Comparison of ENCODE assay signal across 10 cellular contexts in genomic region chr12:130162771-130163460, GRCh38. TPM values are rescaled to one million over a fixed set of nuclear protein-coding genes. Genes with fewer than 3 reads are reported as not detected.
DNase-seq lines count a peak whose midpoint lies in the region; ATAC-seq and TF ChIP-seq lines count a peak whose summit lies in the region.
"Had no signal": no experiment of that assay in that cellular context is flagged by ENCODE, and none has a peak within 500 bp of the region (broad histone marks: within the 10 kb centered on the region; RNA-seq: fewer than 3 reads in every experiment).

No MANE protein-coding gene starts in this region.

- DNase-seq in SK-N-SH (peak; percentile 55), lower leg skin (ENCODE audit: low spot score in 2 of 2) (peak in 1 of 2 donors; percentile 87), spleen (no peak), NCI-H2029 treated with DMSO at 0.1 percent for 48 hours (lab: John Stamatoyannopoulos, UW) (no peak), NCI-H2171 (lab: John Stamatoyannopoulos, UW) (no peak)
- no peak for DNase-seq in activated naive CD8-positive, alpha-beta T cell treated with anti-CD3 and anti-CD28 coated beads for 36 hours
- DNase-seq: hippocampal formation had no signal

- H3K27ac ChIP-seq in SK-N-SH (ENCODE audit: low read depth in 2 of 2, low read length in 1 of 2) = no peak overlapping the region
- no peak overlapping the region for H3K27ac ChIP-seq in spleen
- H3K27ac ChIP-seq: right lobe of liver had no signal

- ATAC-seq in SK-N-SH treated with all-trans-retinoic acid at 6 μM for 48 hours (no peak), GM19452 (IDR thresholded peaks at IDR 0.05; ENCODE audit: unreplicated experiment) (no peak)

- peaks cover 54% of the 10 kb centered on the region for H3K27me3 Mint-ChIP-seq in activated naive CD8-positive, alpha-beta T cell treated with anti-CD3 and anti-CD28 coated beads for 36 hours

- H3K9me3 ChIP-seq in SK-N-SH (no peaks in the 10 kb centered on the region), spleen (no peaks in the 10 kb centered on the region)
- H3K9me3 ChIP-seq: right lobe of liver had no signal

- H3K4me1 ChIP-seq in SK-N-SH (ENCODE audit: control insufficient read depth in 1 of 2, insufficient read depth in 2 of 2, low read depth in 1 of 2, low read length in 1 of 2) = no peaks in the 10 kb centered on the region
- peaks cover 0 to 28% (median 13%) of the 10 kb centered on the region in 6 donors for H3K4me1 ChIP-seq in spleen

- TF ChIP-seq CTCF in SK-N-SH (IDR thresholded peaks at IDR 0.05) (no peak), lower leg skin (IDR thresholded peaks at IDR 0.05) (no peak), spleen (IDR thresholded peaks at IDR 0.05 in 8 of 11, conservative IDR thresholded peaks at IDR 0.05 in 3 of 11) (no peak)

- no peak for TF ChIP-seq RAD21 in SK-N-SH (IDR thresholded peaks at IDR 0.05; ENCODE audit: low read length)

- no peak overlapping the region for H3K27ac Mint-ChIP-seq in activated naive CD8-positive, alpha-beta T cell treated with anti-CD3 and anti-CD28 coated beads for 36 hours

- H3K9me2 ChIP-seq in SK-N-SH = no peaks in the 10 kb centered on the region

- POLR2A ChIA-PET in SK-N-SH (lab: Yijun Ruan, JAX) = no interaction called here

- peak overlapping the region; percentile 22 for H3K4me3 Mint-ChIP-seq in activated naive CD8-positive, alpha-beta T cell treated with anti-CD3 and anti-CD28 coated beads for 36 hours

- no peaks in the 10 kb centered on the region for H3F3A ChIP-seq in SK-N-SH (replicated peaks; ENCODE audit: insufficient read depth)

- intact Hi-C loops in lower leg skin (cut with DNase I; ENCODE audit: low total_unique reads) = no loop called here
- intact Hi-C loops in spleen (cut with DNase I; ENCODE audit: low total_unique reads) = no loop called here

- no peak overlapping the region for H3K9ac ChIP-seq in SK-N-SH

- no peak overlapping the region for H2AFZ ChIP-seq in SK-N-SH (ENCODE audit: low read depth)

- H4K20me1 ChIP-seq in SK-N-SH (ENCODE audit: insufficient read depth) = no peaks in the 10 kb centered on the region

- H3K4me3 ChIP-seq in SK-N-SH (ENCODE audit: low read depth in 2 of 2, low read length in 1 of 2) (no peak overlapping the region), lower leg skin (ENCODE audit: low read depth, poor library complexity, severe bottlenecking) (peak overlapping the region; percentile 33), spleen (peak overlapping the region in 7 of 8 donors; percentile 13 to 52 (median 28))

- no peaks in the 10 kb centered on the region for H3K79me2 ChIP-seq in SK-N-SH (ENCODE audit: insufficient read depth)

- TF ChIP-seq EP300 in SK-N-SH (IDR thresholded peaks at IDR 0.05; ENCODE audit: borderline replicate concordance in 1 of 2, low read depth in 1 of 2, low read length in 1 of 2) = no peak

- CTCF ChIA-PET in SK-N-SH (lab: Yijun Ruan, JAX) = interaction anchor here (0.6 kb wide), 1 partner anchor 33 kb away, joined by 3 read pairs; no protein-coding TSS in a partner anchor

- WGBS in SK-N-SH (ENCODE audit: low lambda C conversion rate) = 35% methylated on average over 11 of the region's 73 CpGs
- 0 to 7% methylated on average over 4 to 28 of the region's 73 CpGs for WGBS in lower leg skin, 2 donors
- WGBS in spleen, 5 donors = 3 to 17% (median 7%) methylated on average over 32 to 73 of the region's 73 CpGs

- H3K36me3 ChIP-seq in SK-N-SH (replicated peaks in 1 of 2; ENCODE audit: control insufficient read depth in 1 of 2, insufficient read depth in 2 of 2, low read length in 1 of 2) = no peaks in the 10 kb centered on the region
- no peaks in the 10 kb centered on the region for H3K36me3 ChIP-seq in spleen
- H3K36me3 ChIP-seq: right lobe of liver had no signal

- H3K4me1 Mint-ChIP-seq in activated naive CD8-positive, alpha-beta T cell treated with anti-CD3 and anti-CD28 coated beads for 36 hours = no peaks in the 10 kb centered on the region

- H3K9me3 Mint-ChIP-seq in activated naive CD8-positive, alpha-beta T cell treated with anti-CD3 and anti-CD28 coated beads for 36 hours = no peaks in the 10 kb centered on the region

- no peak overlapping the region for H3K4me2 ChIP-seq in SK-N-SH

- H3K36me3 Mint-ChIP-seq in activated naive CD8-positive, alpha-beta T cell treated with anti-CD3 and anti-CD28 coated beads for 36 hours = no peaks in the 10 kb centered on the region

- H3K27me3 ChIP-seq in SK-N-SH (ENCODE audit: insufficient read depth) (no peaks in the 10 kb centered on the region), spleen (replicated peaks in 1 of 7) (peaks cover 6 to 98% (median 62%) of the 10 kb centered on the region in 7 donors)

- no peak for TF ChIP-seq POLR2A in lower leg skin (IDR thresholded peaks at IDR 0.05)
- no peak for TF ChIP-seq POLR2A in spleen (IDR thresholded peaks at IDR 0.05)

TF ChIP-seq in SK-N-SH, 30 proteins besides CTCF, POLR2A, EP300 and RAD21 (continues in another document):
- no peak for TF ChIP-seq USF1 (IDR thresholded peaks at IDR 0.05; ENCODE audit: borderline replicate concordance, low read depth)
- TF ChIP-seq GATA2 (CRISPR knock-in tag; IDR thresholded peaks at IDR 0.05) = no peak
- no peak for TF ChIP-seq RFX5 (IDR thresholded peaks at IDR 0.05; ENCODE audit: low read length)
- no peak for TF ChIP-seq ELF1 (IDR thresholded peaks at IDR 0.05)
- TF ChIP-seq SIN3A (IDR thresholded peaks at IDR 0.05; ENCODE audit: borderline replicate concordance, low read depth, low read length) = no peak
- TF ChIP-seq NRF1 (IDR thresholded peaks at IDR 0.05; ENCODE audit: low read depth, low read length) = no peak
- no peak for TF ChIP-seq JUND (IDR thresholded peaks at IDR 0.05)

TF ChIP-seq in SK-N-SH treated with all-trans-retinoic acid at 6 μM for 48 hours, 23 proteins besides CTCF, POLR2A, EP300 and RAD21:
- no peak for TF ChIP-seq ESRRG (CRISPR knock-in tag; IDR thresholded peaks at IDR 0.05)

RNA-seq across cellular contexts. Expression of gene FZD10, which starts 0.7 kb away (rescaled TPM):
- polyA plus RNA-seq in SK-N-SH (2012; rRNA removed) (not detected in 2 replicates), spleen (under 1 TPM in 2 of 3 donors, not detected in 1; 0.02 to 0.06 TPM)
- not detected in 2 replicates for polyA plus RNA-seq in SK-N-SH (2012; cell fraction: cytosol; rRNA removed)
- polyA plus RNA-seq in SK-N-SH (2012; cell fraction: nucleus; rRNA removed) = not detected in 2 replicates
- not detected for total RNA-seq in activated naive CD8-positive, alpha-beta T cell treated with anti-CD3 and anti-CD28 coated beads for 36 hours
- total RNA-seq in lower leg skin (10 to 100 TPM; 11.0 to 33.2 (median 19.3) TPM), spleen (under 1 TPM in 3 of 7 donors, not detected in 4; 0.11 to 0.20 (median 0.18) TPM)
- total RNA-seq: right lobe of liver had no signal

Comparison
In these comparisons a context has a peak if more than half of its experiments do, and no peak if none do; other contexts are left out.
1. H3K4me3 ChIP-seq: peak in lower leg skin (single experiment) and spleen (7 of 8); none in SK-N-SH (0 of 2).
2. RNA of gene FZD10, which starts 0.7 kb away (total RNA-seq): 11.0 to 33.2 TPM in lower leg skin; 0.11 to 0.20 TPM in spleen and not detected in activated naive CD8-positive, alpha-beta T cell treated with anti-CD3 and anti-CD28 coated beads for 36 hours; every median in the first group is over 4 times any median in the second.